ENCODE assay signal across 9 cellular contexts in the genomic region with DNA sequence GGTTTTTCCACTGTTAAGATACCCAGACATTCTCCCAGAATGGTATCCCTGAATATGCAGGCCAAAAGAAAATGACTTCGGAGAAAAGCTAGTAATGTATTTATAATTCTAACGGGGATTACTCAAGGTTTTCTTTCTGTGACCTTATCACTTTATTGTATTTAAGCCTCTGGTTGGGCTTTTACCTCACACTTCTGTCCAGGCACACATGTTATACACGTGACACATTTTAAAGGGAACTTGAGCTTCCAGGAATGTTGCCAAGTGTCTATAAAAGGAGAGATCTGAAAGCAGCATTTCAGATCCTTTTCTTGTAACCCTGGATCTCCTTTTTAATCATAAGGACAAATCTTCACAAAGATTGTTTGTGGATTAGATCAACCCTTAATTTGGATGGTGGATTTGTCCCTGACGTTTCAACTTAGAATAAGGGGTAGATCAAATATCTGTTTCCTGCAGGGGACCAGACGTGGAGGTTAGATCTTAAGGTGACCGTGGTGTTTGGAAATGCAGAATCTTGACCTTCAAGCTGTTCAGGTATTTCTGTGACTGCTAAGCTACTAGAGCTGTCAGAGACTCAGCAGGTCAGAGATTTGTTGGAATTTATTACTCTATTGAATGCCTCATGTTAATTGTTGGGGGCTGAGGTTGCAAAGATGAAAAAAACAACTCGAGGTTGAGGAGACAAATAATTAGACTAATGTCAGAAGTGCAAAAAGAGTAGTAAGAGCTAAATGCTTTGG. TPM values are rescaled to one million over a fixed set of nuclear protein-coding genes. Genes with fewer than 3 reads are reported as not detected.
DNase-seq lines count a peak whose midpoint lies in the region; ATAC-seq and TF ChIP-seq lines count a peak whose summit lies in the region.
"Had no signal": no experiment of that assay in that cellular context is flagged by ENCODE, and none has a peak within 500 bp of the region (broad histone marks: within the 10 kb centered on the region; RNA-seq: fewer than 3 reads in every experiment).

No MANE protein-coding gene starts in this region.

- peak overlapping the region; percentile 98 for H3K4me3 Mint-ChIP-seq in stimulated activated naive CD8-positive, alpha-beta T cell treated with anti-CD3 and anti-CD28 coated beads, Interleukin-15, Interleukin-2, amounts not matched to agents 100 ng/mL and 50 ng/mL, for 24 hours
- peak overlapping the region; percentile 95 for H3K4me3 Mint-ChIP-seq in endodermal cell
- peak overlapping the region; percentile 86 for H3K4me3 Mint-ChIP-seq in neural progenitor cell

- POLR2A ChIA-PET in Panc1 (lab: Charles Lee), result no interaction called here

- no peak overlapping the region for H2AFZ ChIP-seq in neural progenitor cell (replicated peaks)

- no peak for ATAC-seq in stimulated activated naive CD8-positive, alpha-beta T cell treated with anti-CD3 and anti-CD28 coated beads, Interleukin-15, Interleukin-2, amounts not matched to agents 100 U/mL and 50 U/mL, for 24 hours
- no peak for ATAC-seq in Panc1
- no peak for ATAC-seq in GM21423 (IDR thresholded peaks at IDR 0.05; ENCODE audit: unreplicated experiment)
- ATAC-seq in GM19397 (IDR thresholded peaks at IDR 0.05; ENCODE audit: unreplicated experiment), result no peak

- DNase-seq in stimulated activated naive CD8-positive, alpha-beta T cell treated with anti-CD3 and anti-CD28 coated beads, Interleukin-15, Interleukin-2, amounts not matched to agents 100 U/mL and 50 U/mL, for 24 hours, result no peak
- no peak for DNase-seq in Panc1 (ENCODE audit: low read depth, low spot score)
- no peak for DNase-seq in endodermal cell
- DNase-seq in neural progenitor cell (ENCODE audit: low spot score), result no peak
- DNase-seq in iPS-NIHi7 (ENCODE audit: extremely low spot score), result no peak

- H3K9ac ChIP-seq in endodermal cell (ENCODE audit: extremely low read depth, low read length, poor library complexity, severe bottlenecking) (no peak overlapping the region), neural progenitor cell (no peak overlapping the region)

- peaks cover 21% of the 10 kb centered on the region for H3F3A ChIP-seq in neural progenitor cell (ENCODE audit: low read depth)

- peaks cover 3% of the 10 kb centered on the region for H4K20me1 ChIP-seq in neural progenitor cell (ENCODE audit: low read depth)

- H3K36me3 ChIP-seq in Panc1 (ENCODE audit: control insufficient read depth, insufficient read depth, low read length) (no peaks in the 10 kb centered on the region; the same call in 1 of the 2 replicates), endodermal cell (ENCODE audit: control insufficient read depth, insufficient read depth, low read length) (no peaks in the 10 kb centered on the region), neural progenitor cell (no peaks in the 10 kb centered on the region)

- H3K27me3 ChIP-seq in Panc1 (ENCODE audit: control insufficient read depth, insufficient read depth, low read length), result no peaks in the 10 kb centered on the region
- no peaks in the 10 kb centered on the region for H3K27me3 ChIP-seq in endodermal cell (ENCODE audit: control insufficient read depth, insufficient read depth, low read length, poor library complexity, severe bottlenecking)
- H3K27me3 ChIP-seq in neural progenitor cell, result no peaks in the 10 kb centered on the region
- H3K27me3 ChIP-seq: foreskin keratinocyte had no signal

- H3K27me3 Mint-ChIP-seq in stimulated activated naive CD8-positive, alpha-beta T cell treated with anti-CD3 and anti-CD28 coated beads, Interleukin-15, Interleukin-2, amounts not matched to agents 100 ng/mL and 50 ng/mL, for 24 hours, result no peaks in the 10 kb centered on the region
- H3K27me3 Mint-ChIP-seq in endodermal cell (ENCODE audit: insufficient read depth) (no peaks in the 10 kb centered on the region), neural progenitor cell (ENCODE audit: insufficient read depth, low read depth) (no peaks in the 10 kb centered on the region)

- peaks cover 44% of the 10 kb centered on the region for H3K4me1 Mint-ChIP-seq in stimulated activated naive CD8-positive, alpha-beta T cell treated with anti-CD3 and anti-CD28 coated beads, Interleukin-15, Interleukin-2, amounts not matched to agents 100 ng/mL and 50 ng/mL, for 24 hours (ENCODE audit: low read depth)
- H3K4me1 Mint-ChIP-seq in endodermal cell (peaks cover 25% of the 10 kb centered on the region), neural progenitor cell (peaks cover 66% of the 10 kb centered on the region)

- intact Hi-C loops in Panc1 (cut with micrococcal nuclease; ENCODE audit: unreplicated experiment), result no loop called here

- H3K4me1 ChIP-seq in Panc1 (ENCODE audit: control insufficient read depth, insufficient read depth, low read length), result peaks cover 17% of the 10 kb centered on the region
- H3K4me1 ChIP-seq in endodermal cell (ENCODE audit: control insufficient read depth, insufficient read depth, low read length), result peaks cover 8% of the 10 kb centered on the region
- H3K4me1 ChIP-seq in neural progenitor cell, result peaks cover 16% of the 10 kb centered on the region

- 68 to 74% methylated on average over 7 of the region's 7 CpGs for WGBS in endodermal cell (ENCODE audit: insufficient coverage in 1 of 2, insufficient read length in 1 of 2), 2 experiments

- H3K4me2 ChIP-seq in neural progenitor cell, result peak overlapping the region; percentile 91

- no peaks in the 10 kb centered on the region for H3K9me3 Mint-ChIP-seq in stimulated activated naive CD8-positive, alpha-beta T cell treated with anti-CD3 and anti-CD28 coated beads, Interleukin-15, Interleukin-2, amounts not matched to agents 100 ng/mL and 50 ng/mL, for 24 hours
- H3K9me3 Mint-ChIP-seq in endodermal cell (no peaks in the 10 kb centered on the region), neural progenitor cell (no peaks in the 10 kb centered on the region)

- CTCF ChIA-PET in Panc1 (lab: Charles Lee), result interaction anchor here (0.8 kb wide), 1 partner anchor 226 kb away, joined by 3 read pairs; no protein-coding TSS in a partner anchor

- no peak overlapping the region for H3K27ac Mint-ChIP-seq in stimulated activated naive CD8-positive, alpha-beta T cell treated with anti-CD3 and anti-CD28 coated beads, Interleukin-15, Interleukin-2, amounts not matched to agents 100 ng/mL and 50 ng/mL, for 24 hours
- no peak overlapping the region for H3K27ac Mint-ChIP-seq in endodermal cell
- H3K27ac Mint-ChIP-seq in neural progenitor cell, result peak overlapping the region; percentile 61

- H3K9me3 ChIP-seq in Panc1 (ENCODE audit: control insufficient read depth, insufficient read depth, low read depth, low read length), result no peaks in the 10 kb centered on the region
- H3K9me3 ChIP-seq in endodermal cell (ENCODE audit: control insufficient read depth, low read length), result no peaks in the 10 kb centered on the region
- no peaks in the 10 kb centered on the region for H3K9me3 ChIP-seq in neural progenitor cell (ENCODE audit: low read depth)

- BruUV-seq in Panc1 (replicated peaks; lab: Mats Ljungman, UMichigan), result no TSS peak

- peaks cover 3% of the 10 kb centered on the region for H3K36me3 Mint-ChIP-seq in stimulated activated naive CD8-positive, alpha-beta T cell treated with anti-CD3 and anti-CD28 coated beads, Interleukin-15, Interleukin-2, amounts not matched to agents 100 ng/mL and 50 ng/mL, for 24 hours (ENCODE audit: low read depth)
- H3K36me3 Mint-ChIP-seq in endodermal cell (ENCODE audit: low read depth) (peaks cover 2% of the 10 kb centered on the region), neural progenitor cell (no peaks in the 10 kb centered on the region)

- peaks cover 77% of the 10 kb centered on the region for H3K79me2 ChIP-seq in neural progenitor cell (ENCODE audit: low read depth)

- peak overlapping the region; percentile 87 to 97 for H3K4me3 ChIP-seq in Panc1 (ENCODE audit: low read depth in 2 of 2, low read length in 2 of 2)
- H3K4me3 ChIP-seq in endodermal cell (ENCODE audit: low read length), result peak overlapping the region; percentile 77
- peak overlapping the region; percentile 75 for H3K4me3 ChIP-seq in neural progenitor cell

- TF ChIP-seq CTCF in Panc1 (IDR thresholded peaks at IDR 0.05) (no peak), endodermal cell (conservative IDR thresholded peaks at IDR 0.05) (no peak), neural progenitor cell (IDR thresholded peaks at IDR 0.05) (no peak)

- peak overlapping the region; percentile 89 for H3K27ac ChIP-seq in Panc1 (ENCODE audit: low read length)
- no peak overlapping the region for H3K27ac ChIP-seq in endodermal cell (ENCODE audit: low read depth, low read length)
- H3K27ac ChIP-seq in neural progenitor cell, result no peak overlapping the region
- H3K27ac ChIP-seq: foreskin keratinocyte had no signal

- in situ Hi-C loops in Panc1 (cut with HindIII; ENCODE audit: low pct_unique_long_range_greater_than_20kb, low sequenced_read_pairs), result no loop called here

RNA-seq across cellular contexts. Expression of a gene that starts 1.5 kb away (rescaled TPM):
- total RNA-seq in Panc1 (2021; ENCODE audit: unreplicated experiment) (20.3 TPM), endodermal cell (10 to 100 TPM; 16.2 to 22.5 TPM), neural progenitor cell (ENCODE audit: low replicate concordance) (22.5 and 24.3 TPM in 2 replicates)
- polyA plus RNA-seq in Panc1 (2012; ENCODE audit: insufficient read length), result 9.4 TPM
- 19.9 TPM for polyA plus RNA-seq in endodermal cell (2013, experiment 1 of 2)
- 21.3 TPM for polyA plus RNA-seq in endodermal cell (2013, experiment 2 of 2)

RNA-seq across cellular contexts. Expression of a gene that starts 42.0 kb away (rescaled TPM):
- total RNA-seq in Panc1 (2021; ENCODE audit: unreplicated experiment), result 0.46 TPM
- 0.30 TPM for polyA plus RNA-seq in Panc1 (2012; ENCODE audit: insufficient read length)
- 1 to 10 TPM in 1 of 2 donors, under 1 TPM in 1; 0.38 to 1.7 TPM for total RNA-seq in endodermal cell
- 9.5 TPM for polyA plus RNA-seq in endodermal cell (2013, experiment 1 of 2)
- polyA plus RNA-seq in endodermal cell (2013, experiment 2 of 2), result 8.9 TPM
- 0.07 and 0.31 TPM in 2 replicates for total RNA-seq in neural progenitor cell (ENCODE audit: low replicate concordance)
- total RNA-seq: foreskin keratinocyte had no signal
- polyA plus RNA-seq: foreskin keratinocyte had no signal
